14 cellular contexts compared by ENCODE assay signal in the genomic region with DNA sequence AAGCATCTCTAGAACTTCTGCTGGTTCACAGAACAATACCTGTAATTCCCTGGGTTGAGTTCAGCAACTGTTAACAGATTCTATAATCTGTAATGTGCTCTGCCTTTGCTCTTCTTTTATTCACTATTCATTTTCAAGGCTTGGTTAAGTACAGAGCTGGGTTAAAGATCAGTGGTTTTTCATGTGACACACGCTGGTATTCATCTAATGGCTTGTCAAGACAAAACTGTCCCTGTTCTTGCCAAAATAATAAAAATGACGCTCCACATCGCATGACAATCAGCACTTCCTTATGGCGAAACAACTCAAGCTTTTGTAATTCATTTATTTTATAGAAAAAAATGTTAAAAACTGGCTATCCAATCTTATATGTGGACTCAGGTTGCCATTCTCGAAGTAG.
DNase-seq lines count a peak whose midpoint lies in the region; FAIRE-seq and TF ChIP-seq lines count a peak whose summit lies in the region.
"Had no signal": no experiment of that assay in that cellular context is flagged by ENCODE, and none has a peak within 500 bp of the region (broad histone marks: within the 10 kb centered on the region; RNA-seq: fewer than 3 reads in every experiment).

No MANE protein-coding gene starts in this region.

- CTCF ChIA-PET in GM10248 (lab: Yijun Ruan, JAX): no interaction called here

- FAIRE-seq in G401.6 (lab: Jason Lieb, UNC): peak; percentile 56
- FAIRE-seq: GM12891 had no signal

- no peaks in the 10 kb centered on the region for H3K27me3 Mint-ChIP-seq in nephron (ENCODE audit: low read depth)

- H3K9me3 Mint-ChIP-seq in nephron: no peaks in the 10 kb centered on the region
- H3K9me3 Mint-ChIP-seq: HFFc6 had no signal

- peaks cover 28% of the 10 kb centered on the region for H3K4me1 ChIP-seq in adipocyte (ENCODE audit: control insufficient read depth, insufficient read depth, low read length)

- H3K9ac ChIP-seq in adipocyte (ENCODE audit: low read length): peak overlapping the region; percentile 21
- H3K9ac ChIP-seq: BLaER1 had no signal

- no peak overlapping the region for H3K4me3 ChIP-seq in adipocyte (ENCODE audit: low read length)
- H3K4me3 ChIP-seq: BLaER1 had no signal

- no peaks in the 10 kb centered on the region for H3K27me3 ChIP-seq in adipocyte (replicated peaks; ENCODE audit: control insufficient read depth, insufficient read depth, low read length)

- peak overlapping the region; percentile 30 to 43 (median 38) for H3K27ac Mint-ChIP-seq in nephron
- H3K27ac Mint-ChIP-seq: CD8-positive, alpha-beta memory T cell; HFFc6 had no signal

- no peak for TF ChIP-seq CTCF in nephron (IDR thresholded peaks at IDR 0.05; ENCODE audit: unreplicated experiment in 3 of 3)
- TF ChIP-seq CTCF in GM10248 (IDR thresholded peaks at IDR 0.05; ENCODE audit: control extremely low read depth, extremely low read depth, low read depth, missing control alignments): no peak

- H3K4me1 Mint-ChIP-seq in nephron: peaks cover 29% of the 10 kb centered on the region
- H3K4me1 Mint-ChIP-seq: CD8-positive, alpha-beta memory T cell had no signal

- H3K4me3 Mint-ChIP-seq in nephron: no peak overlapping the region
- H3K4me3 Mint-ChIP-seq: CD8-positive, alpha-beta memory T cell; HFFc6 had no signal

- no peaks in the 10 kb centered on the region for H3K9me3 ChIP-seq in adipocyte (ENCODE audit: control insufficient read depth, low read length)
- H3K9me3 ChIP-seq: BLaER1 had no signal

- H3K36me3 ChIP-seq in adipocyte (ENCODE audit: control insufficient read depth, insufficient read depth, low read length, severe bottlenecking): peaks cover 4% of the 10 kb centered on the region
- H3K36me3 ChIP-seq: BLaER1 had no signal

- H3K36me3 Mint-ChIP-seq in nephron (ENCODE audit: low read depth): peaks cover 10% of the 10 kb centered on the region
- H3K36me3 Mint-ChIP-seq: CD8-positive, alpha-beta memory T cell had no signal

- DNase-seq in NCI-H526 (lab: John Stamatoyannopoulos, UW) (peak; percentile 34 to 49), adipocyte (ENCODE audit: low read depth) (no peak), 8988T (no peak), DMS153 (lab: John Stamatoyannopoulos, UW) (no peak), GM10248 (ENCODE audit: extremely low spot score) (no peak), NK-92 (lab: John Stamatoyannopoulos, UW; ENCODE audit: unreplicated experiment) (no peak)
- DNase-seq: AML-193; CD8-positive, alpha-beta memory T cell; HCEC 1CT; HFFc6 had no signal

- POLR2A ChIA-PET in GM10248 (lab: Yijun Ruan, JAX): no interaction called here

Comparison
In these comparisons a context has a peak if more than half of its experiments do, and no peak if none do; other contexts are left out.
1. DNase-seq: peak in NCI-H526 (2 of 2); none in adipocyte (single experiment), 8988T (single experiment), DMS153 (single experiment), GM10248 (single experiment) and NK-92 (single experiment).